Comparison of ENCODE assay signal across 1 cellular context in the genomic region with DNA sequence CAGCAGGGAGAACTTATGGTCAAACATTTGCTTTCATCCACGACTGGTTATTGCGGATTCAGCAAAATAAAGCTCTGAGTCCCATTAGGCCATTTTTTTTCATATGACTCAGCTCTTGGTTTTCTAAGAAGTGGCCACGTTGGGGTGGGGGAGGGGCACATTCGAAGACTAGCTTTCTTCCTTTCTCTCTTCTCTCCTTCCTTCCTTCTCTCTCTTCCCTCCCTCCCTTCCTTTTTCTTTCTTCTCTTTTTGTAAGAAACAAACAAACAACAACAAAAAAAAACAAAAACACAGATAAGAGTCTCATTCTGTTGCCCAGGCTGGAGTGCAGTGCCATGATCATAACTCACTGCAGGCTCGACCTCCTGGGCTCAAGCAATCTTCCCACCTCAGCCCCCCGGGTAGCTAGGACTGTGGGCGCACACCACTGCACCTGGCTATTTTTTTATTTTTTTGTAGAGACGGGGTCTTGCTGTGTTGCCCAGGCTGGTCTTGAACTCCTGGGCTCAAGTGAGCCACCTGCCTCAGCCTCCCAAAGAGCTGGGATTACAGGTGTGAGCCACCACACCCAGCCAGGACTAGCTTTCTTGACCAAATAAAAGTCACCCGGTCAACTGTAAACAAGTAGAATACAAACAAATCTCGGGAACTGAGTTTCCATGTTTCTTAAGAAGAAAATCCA.
TF ChIP-seq lines count a peak whose summit lies in the region.

No MANE protein-coding gene starts in this region.

TF ChIP-seq in K562, 482 proteins besides CTCF, POLR2A, EP300 and RAD21 (continued from another document and continues in another):
- TF ChIP-seq, protein P1, sequence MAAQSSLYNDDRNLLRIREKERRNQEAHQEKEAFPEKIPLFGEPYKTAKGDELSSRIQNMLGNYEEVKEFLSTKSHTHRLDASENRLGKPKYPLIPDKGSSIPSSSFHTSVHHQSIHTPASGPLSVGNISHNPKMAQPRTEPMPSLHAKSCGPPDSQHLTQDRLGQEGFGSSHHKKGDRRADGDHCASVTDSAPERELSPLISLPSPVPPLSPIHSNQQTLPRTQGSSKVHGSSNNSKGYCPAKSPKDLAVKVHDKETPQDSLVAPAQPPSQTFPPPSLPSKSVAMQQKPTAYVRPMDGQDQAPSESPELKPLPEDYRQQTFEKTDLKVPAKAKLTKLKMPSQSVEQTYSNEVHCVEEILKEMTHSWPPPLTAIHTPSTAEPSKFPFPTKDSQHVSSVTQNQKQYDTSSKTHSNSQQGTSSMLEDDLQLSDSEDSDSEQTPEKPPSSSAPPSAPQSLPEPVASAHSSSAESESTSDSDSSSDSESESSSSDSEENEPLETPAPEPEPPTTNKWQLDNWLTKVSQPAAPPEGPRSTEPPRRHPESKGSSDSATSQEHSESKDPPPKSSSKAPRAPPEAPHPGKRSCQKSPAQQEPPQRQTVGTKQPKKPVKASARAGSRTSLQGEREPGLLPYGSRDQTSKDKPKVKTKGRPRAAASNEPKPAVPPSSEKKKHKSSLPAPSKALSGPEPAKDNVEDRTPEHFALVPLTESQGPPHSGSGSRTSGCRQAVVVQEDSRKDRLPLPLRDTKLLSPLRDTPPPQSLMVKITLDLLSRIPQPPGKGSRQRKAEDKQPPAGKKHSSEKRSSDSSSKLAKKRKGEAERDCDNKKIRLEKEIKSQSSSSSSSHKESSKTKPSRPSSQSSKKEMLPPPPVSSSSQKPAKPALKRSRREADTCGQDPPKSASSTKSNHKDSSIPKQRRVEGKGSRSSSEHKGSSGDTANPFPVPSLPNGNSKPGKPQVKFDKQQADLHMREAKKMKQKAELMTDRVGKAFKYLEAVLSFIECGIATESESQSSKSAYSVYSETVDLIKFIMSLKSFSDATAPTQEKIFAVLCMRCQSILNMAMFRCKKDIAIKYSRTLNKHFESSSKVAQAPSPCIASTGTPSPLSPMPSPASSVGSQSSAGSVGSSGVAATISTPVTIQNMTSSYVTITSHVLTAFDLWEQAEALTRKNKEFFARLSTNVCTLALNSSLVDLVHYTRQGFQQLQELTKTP (IDR thresholded peaks at IDR 0.05; ENCODE audit: low read depth in 1 of 2, partially characterized antibody in 2 of 2) = peak; percentile 64 to 71
- TF ChIP-seq ZNF778 (CRISPR knock-in tag; IDR thresholded peaks at IDR 0.05) (no peak), ZBTB12 (CRISPR knock-in tag; IDR thresholded peaks at IDR 0.05) (no peak), ZFPM2 (CRISPR knock-in tag; IDR thresholded peaks at IDR 0.05) (no peak), CCNT2 (IDR thresholded peaks at IDR 0.05; ENCODE audit: borderline replicate concordance, extremely low read depth, insufficient read length, low read depth, low read length) (no peak), CC2D1A (IDR thresholded peaks at IDR 0.05) (peak; percentile 78; the same call in 1 of the 2 replicates), CSDE1 (IDR thresholded peaks at IDR 0.05) (no peak; a peak in 1 of 4 replicates), ZMIZ1 (IDR thresholded peaks at IDR 0.05; ENCODE audit: low read depth in 2 of 2, low read length in 2 of 2) (no peak), ETV1 (tag; conservative IDR thresholded peaks at IDR 0.05; ENCODE audit: low read depth) (no peak), ZNF263 (CRISPR knock-in tag; IDR thresholded peaks at IDR 0.05; ENCODE audit: borderline replicate concordance) (no peak), ZFX (CRISPR knock-in tag; IDR thresholded peaks at IDR 0.05) (no peak), MTA2 (IDR thresholded peaks at IDR 0.05; ENCODE audit: low read depth) (0 out of 2 replicates have a peak, but pooled peaks have one; percentile 42), ATF7 (IDR thresholded peaks at IDR 0.05) (peak; percentile 56), CHCHD3 (CRISPR knock-in tag; IDR thresholded peaks at IDR 0.05) (no peak), ZNF175 (CRISPR knock-in tag; IDR thresholded peaks at IDR 0.05; ENCODE audit: low read depth) (peak; percentile 69; the same call in 1 of the 2 replicates), NFYB (IDR thresholded peaks at IDR 0.05; ENCODE audit: extremely low read depth, insufficient read length) (no peak), MGA (IDR thresholded peaks at IDR 0.05) (peak; percentile 94), POLR2B (IDR thresholded peaks at IDR 0.05; ENCODE audit: low read depth, partially characterized antibody) (no peak), SMARCB1 (IDR thresholded peaks at IDR 0.05; ENCODE audit: insufficient read length, low read depth) (no peak), MTA3 (IDR thresholded peaks at IDR 0.05; ENCODE audit: borderline replicate concordance) (peak; percentile 73; the same call in 1 of the 2 replicates), EHMT2 (IDR thresholded peaks at IDR 0.05) (peak; percentile 77), CREB3L1 (IDR thresholded peaks at IDR 0.05; ENCODE audit: borderline replicate concordance, low read depth) (peak; percentile 88)
- TF ChIP-seq, protein P2, sequence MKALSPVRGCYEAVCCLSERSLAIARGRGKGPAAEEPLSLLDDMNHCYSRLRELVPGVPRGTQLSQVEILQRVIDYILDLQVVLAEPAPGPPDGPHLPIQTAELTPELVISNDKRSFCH (CRISPR knock-in tag; IDR thresholded peaks at IDR 0.05) = 0 out of 2 replicates have a peak, but pooled peaks have one; percentile 13
- TF ChIP-seq, protein P2 (tag; IDR thresholded peaks at IDR 0.05) = peak; percentile 52; the same call in 1 of the 2 replicates
- TF ChIP-seq, protein P3, sequence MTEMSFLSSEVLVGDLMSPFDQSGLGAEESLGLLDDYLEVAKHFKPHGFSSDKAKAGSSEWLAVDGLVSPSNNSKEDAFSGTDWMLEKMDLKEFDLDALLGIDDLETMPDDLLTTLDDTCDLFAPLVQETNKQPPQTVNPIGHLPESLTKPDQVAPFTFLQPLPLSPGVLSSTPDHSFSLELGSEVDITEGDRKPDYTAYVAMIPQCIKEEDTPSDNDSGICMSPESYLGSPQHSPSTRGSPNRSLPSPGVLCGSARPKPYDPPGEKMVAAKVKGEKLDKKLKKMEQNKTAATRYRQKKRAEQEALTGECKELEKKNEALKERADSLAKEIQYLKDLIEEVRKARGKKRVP (CRISPR knock-in tag; IDR thresholded peaks at IDR 0.05) = no peak
